In genomic region chr14:36019126-36019525, GRCh38 we compare ENCODE assay signal across 19 cellular contexts.
DNase-seq lines count a peak whose midpoint lies in the region; ATAC-seq lines count a peak whose summit lies in the region.
"Had no signal": no experiment of that assay in that cellular context is flagged by ENCODE, and none has a peak within 500 bp of the region (broad histone marks: within the 10 kb centered on the region; RNA-seq: fewer than 3 reads in every experiment).

No MANE protein-coding gene starts in this region.

- no peaks in the 10 kb centered on the region for H3K27me3 Mint-ChIP-seq in stimulated activated naive CD8-positive, alpha-beta T cell treated with anti-CD3 and anti-CD28 coated beads, Interleukin-15, amount 100 ng/mL, for 72 hours
- H3K27me3 Mint-ChIP-seq in T-helper 2 cell treated with Interferon-gamma antibody and Interleukin-4, amounts not matched to agents 5 μg/mL and 100 μg/mL, for 36 hours (ENCODE audit: low read depth), result peaks cover 6% of the 10 kb centered on the region
- H3K27me3 Mint-ChIP-seq: effector memory CD8-positive, alpha-beta T cell had no signal

- no peak overlapping the region for H3K4me3 Mint-ChIP-seq in stimulated activated naive CD8-positive, alpha-beta T cell treated with anti-CD3 and anti-CD28 coated beads, Interleukin-15, amount 100 ng/mL, for 72 hours
- H3K4me3 Mint-ChIP-seq in T-helper 2 cell treated with Interferon-gamma antibody and Interleukin-4, amounts not matched to agents 5 μg/mL and 100 μg/mL, for 36 hours, result no peak overlapping the region
- H3K4me3 Mint-ChIP-seq: activated T-helper 1 cell treated with anti-CD3 and anti-CD28 coated beads, Interleukin-12 subunit alpha, Interleukin-12 subunit beta, Interleukin-2, Interleukin-4 antibody, amounts not matched to agents 30 ng/mL and 10 ng/mL and 1 ng/mL, durations not matched to agents 14 hours and 24 hours and 36 hours; effector memory CD8-positive, alpha-beta T cell; HFFc6 had no signal

- H3K27ac Mint-ChIP-seq in stimulated activated naive CD8-positive, alpha-beta T cell treated with anti-CD3 and anti-CD28 coated beads, Interleukin-15, amount 100 ng/mL, for 72 hours, result no peak overlapping the region
- H3K27ac Mint-ChIP-seq in T-helper 2 cell treated with Interferon-gamma antibody and Interleukin-4, amounts not matched to agents 5 μg/mL and 100 μg/mL, for 36 hours, result no peak overlapping the region
- H3K27ac Mint-ChIP-seq: activated T-helper 1 cell treated with anti-CD3 and anti-CD28 coated beads, Interleukin-12 subunit alpha, Interleukin-12 subunit beta, Interleukin-2, Interleukin-4 antibody, amounts not matched to agents 30 ng/mL and 10 ng/mL and 1 ng/mL, durations not matched to agents 14 hours and 24 hours and 36 hours; effector memory CD8-positive, alpha-beta T cell; HFFc6 had no signal

- DNase-seq in stimulated activated naive CD8-positive, alpha-beta T cell treated with anti-CD3 and anti-CD28 coated beads, Interleukin-15, Interleukin-2, amounts not matched to agents 100 U/mL and 50 U/mL, for 24 hours, result no peak
- DNase-seq in stimulated activated naive CD8-positive, alpha-beta T cell treated with anti-CD3 and anti-CD28 coated beads, Interleukin-15, amount 100 ng/mL, for 72 hours, result no peak
- peak; percentile 52 to 64 for DNase-seq in NCI-H1930 (lab: John Stamatoyannopoulos, UW)
- DNase-seq in caudate nucleus (lab: John Stamatoyannopoulos, UW), result no peak
- no peak for DNase-seq in RPMI8226
- DNase-seq in NOMO-1 treated with dmso at 0.1 percent for 144 hours (lab: John Stamatoyannopoulos, UW; ENCODE audit: unreplicated experiment), result no peak
- no peak for DNase-seq in DMS53 treated with DMSO at 0.1 percent for 48 hours (lab: John Stamatoyannopoulos, UW; ENCODE audit: unreplicated experiment)
- DNase-seq in T-helper 2 cell treated with Interferon-gamma antibody and Interleukin-4, amounts not matched to agents 5 μg/mL and 100 μg/mL, for 36 hours (ENCODE audit: low spot score), result no peak
- DNase-seq: activated CD4-positive, alpha-beta T cell treated with anti-CD3 and anti-CD28 coated beads for 4 hours; effector memory CD8-positive, alpha-beta T cell; HFFc6; kidney glomerular epithelial cell; NCI-H1092; NCI-H2171 treated with DMSO at 0.1 percent for 48 hours; right cardiac atrium; SJCRH30; T-helper 9 cell had no signal

- ATAC-seq in stimulated activated naive CD8-positive, alpha-beta T cell treated with anti-CD3 and anti-CD28 coated beads, Interleukin-15, Interleukin-2, amounts not matched to agents 100 U/mL and 50 U/mL, for 24 hours, result peak; percentile 39
- no peak for ATAC-seq in stimulated activated naive CD8-positive, alpha-beta T cell treated with anti-CD3 and anti-CD28 coated beads, Interleukin-15, amount 100 ng/mL, for 72 hours
- ATAC-seq: effector memory CD8-positive, alpha-beta T cell; right cardiac atrium had no signal

- H3K36me3 Mint-ChIP-seq in T-helper 2 cell treated with Interferon-gamma antibody and Interleukin-4, amounts not matched to agents 5 μg/mL and 100 μg/mL, for 36 hours (ENCODE audit: low read depth), result no peaks in the 10 kb centered on the region

- H3K9me3 Mint-ChIP-seq in stimulated activated naive CD8-positive, alpha-beta T cell treated with anti-CD3 and anti-CD28 coated beads, Interleukin-15, amount 100 ng/mL, for 72 hours, result no peaks in the 10 kb centered on the region
- H3K9me3 Mint-ChIP-seq in T-helper 2 cell treated with Interferon-gamma antibody and Interleukin-4, amounts not matched to agents 5 μg/mL and 100 μg/mL, for 36 hours, result no peaks in the 10 kb centered on the region
- H3K9me3 Mint-ChIP-seq: activated T-helper 1 cell treated with anti-CD3 and anti-CD28 coated beads, Interleukin-12 subunit alpha, Interleukin-12 subunit beta, Interleukin-2, Interleukin-4 antibody, amounts not matched to agents 30 ng/mL and 10 ng/mL and 1 ng/mL, durations not matched to agents 14 hours and 24 hours and 36 hours; effector memory CD8-positive, alpha-beta T cell; HFFc6 had no signal

- peaks cover 25% of the 10 kb centered on the region for H3K4me1 Mint-ChIP-seq in stimulated activated naive CD8-positive, alpha-beta T cell treated with anti-CD3 and anti-CD28 coated beads, Interleukin-15, amount 100 ng/mL, for 72 hours
- peaks cover 12% of the 10 kb centered on the region for H3K4me1 Mint-ChIP-seq in T-helper 2 cell treated with Interferon-gamma antibody and Interleukin-4, amounts not matched to agents 5 μg/mL and 100 μg/mL, for 36 hours (ENCODE audit: low read depth)

- peak overlapping the region; percentile 72 for H3K27ac ChIP-seq in caudate nucleus (ENCODE audit: low read depth, low read length)
- H3K27ac ChIP-seq: neutrophil, SJCRH30 had no signal

Comparison
In these comparisons a context has a peak if more than half of its experiments do, and no peak if none do; other contexts are left out.
1. DNase-seq: peak in NCI-H1930 (2 of 2); none in stimulated activated naive CD8-positive, alpha-beta T cell treated with anti-CD3 and anti-CD28 coated beads, Interleukin-15, Interleukin-2, amounts not matched to agents 100 U/mL and 50 U/mL, for 24 hours (single experiment), stimulated activated naive CD8-positive, alpha-beta T cell treated with anti-CD3 and anti-CD28 coated beads, Interleukin-15, amount 100 ng/mL, for 72 hours (0 of 2), caudate nucleus (0 of 61), RPMI8226 (single experiment), NOMO-1 treated with dmso at 0.1 percent for 144 hours (single experiment), DMS53 treated with DMSO at 0.1 percent for 48 hours (single experiment) and T-helper 2 cell treated with Interferon-gamma antibody and Interleukin-4, amounts not matched to agents 5 μg/mL and 100 μg/mL, for 36 hours (single experiment).